Comparison of ENCODE assay signal across 8 cellular contexts in genomic region chr2:218711550-218711929, GRCh38. TPM values are rescaled to one million over a fixed set of nuclear protein-coding genes. Genes with fewer than 3 reads are reported as not detected.
DNase-seq lines count a peak whose midpoint lies in the region; ATAC-seq lines count a peak whose summit lies in the region.

No MANE protein-coding gene starts in this region.

- ATAC-seq in T-helper 17 cell (no peak), GM18870 (IDR thresholded peaks at IDR 0.05; ENCODE audit: unreplicated experiment) (no peak), HG03196 (IDR thresholded peaks at IDR 0.05; ENCODE audit: unreplicated experiment) (no peak)

- peak; percentile 40 for DNase-seq in NCI-H82 (lab: John Stamatoyannopoulos, UW)
- DNase-seq in NCI-H82 treated with DMSO at 0.1 percent for 48 hours (lab: John Stamatoyannopoulos, UW; ENCODE audit: unreplicated experiment): no peak
- DNase-seq in T-helper 17 cell: no peak
- DNase-seq in glomerular visceral epithelial cell (ENCODE audit: extremely low spot score): peak; percentile 41
- no peak for DNase-seq in nucleus accumbens (lab: John Stamatoyannopoulos, UW)

- H3K27ac Mint-ChIP-seq in T-helper 17 cell: peak overlapping the region; percentile 96

- peak overlapping the region in 19 of 21 experiments; percentile 79 to 99 (median 94) for H3K27ac ChIP-seq in skin epidermis

- peak overlapping the region; percentile 96 for H3K4me3 Mint-ChIP-seq in T-helper 17 cell

- no peaks in the 10 kb centered on the region for H3K9me3 ChIP-seq in T-helper 17 cell (ENCODE audit: control insufficient read depth, low read length, poor library complexity, severe bottlenecking)

- peak overlapping the region; percentile 59 to 93 (median 88) for H3K4me3 ChIP-seq in skin epidermis

- H3K4me1 Mint-ChIP-seq in T-helper 17 cell: peaks cover 15% of the 10 kb centered on the region

- H3K27me3 Mint-ChIP-seq in T-helper 17 cell: peaks cover 4% of the 10 kb centered on the region

- peaks cover 5% of the 10 kb centered on the region for H3K36me3 Mint-ChIP-seq in T-helper 17 cell (ENCODE audit: low read depth)

RNA-seq across cellular contexts. Expression of gene TTLL4, which starts 0.9 kb away (rescaled TPM):
- 10 to 100 TPM; 21.1 to 21.2 TPM for total RNA-seq in T-helper 17 cell

RNA-seq across cellular contexts. Expression of gene STK36, which starts 39.7 kb away (rescaled TPM):
- 10 to 100 TPM; 14.2 to 21.0 TPM for total RNA-seq in T-helper 17 cell

RNA-seq across cellular contexts. Expression of gene RNF25, which starts 39.7 kb away (rescaled TPM):
- 10 to 100 TPM; 13.4 to 18.3 TPM for total RNA-seq in T-helper 17 cell

RNA-seq across cellular contexts. Expression of gene BCS1L, which starts 52.1 kb away (rescaled TPM):
- 10 to 100 TPM; 24.1 to 31.8 TPM for total RNA-seq in T-helper 17 cell

RNA-seq across cellular contexts. Expression of gene ZNF142, which starts 52.1 kb away (rescaled TPM):
- total RNA-seq in T-helper 17 cell: 10 to 100 TPM; 55.0 to 55.6 TPM

Comparison
In these comparisons a context has a peak if more than half of its experiments do, and no peak if none do; other contexts are left out.
1. DNase-seq: peak in NCI-H82 (single experiment) and glomerular visceral epithelial cell (single experiment); none in NCI-H82 treated with DMSO at 0.1 percent for 48 hours (single experiment), T-helper 17 cell (0 of 3) and nucleus accumbens (0 of 56).